Comparison of ENCODE assay signal across 1 cellular context in genomic region chr4:98482503-98482846, GRCh38.
TF ChIP-seq lines count a peak whose summit lies in the region.

No MANE protein-coding gene starts in this region.

TF ChIP-seq in SK-N-SH, 30 proteins besides CTCF, POLR2A, EP300 and RAD21 (continued from another document):
- TF ChIP-seq USF2 (IDR thresholded peaks at IDR 0.05; ENCODE audit: borderline replicate concordance, low read depth, low read length) (no peak), SIN3A (IDR thresholded peaks at IDR 0.05; ENCODE audit: borderline replicate concordance, low read depth, low read length) (no peak), RFX5 (IDR thresholded peaks at IDR 0.05; ENCODE audit: low read length) (no peak), REST (IDR thresholded peaks at IDR 0.05; ENCODE audit: low read depth, low read length) (no peak), USF1 (IDR thresholded peaks at IDR 0.05; ENCODE audit: borderline replicate concordance, low read depth) (no peak)
TF ChIP-seq in SK-N-SH: peak in this region for 0.
